24 cellular contexts compared by ENCODE assay signal in the genomic region with DNA sequence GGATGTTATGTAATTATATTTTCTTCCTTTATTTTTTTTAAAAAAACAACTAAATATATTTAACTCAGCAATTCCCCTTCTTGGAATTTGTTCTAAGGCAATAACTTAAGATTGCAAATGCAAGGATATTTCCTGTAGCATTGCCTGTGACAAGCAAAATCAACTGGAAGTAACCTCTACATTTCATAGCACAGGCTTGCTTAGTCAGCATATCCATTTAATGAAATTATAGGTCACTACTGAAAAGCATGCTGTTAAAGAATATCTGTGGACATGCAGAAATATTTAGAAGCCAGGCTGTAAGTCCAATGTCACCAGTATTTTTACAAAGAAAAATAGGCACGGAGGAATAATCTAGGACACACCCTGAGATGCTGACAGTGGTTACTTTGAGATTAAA. TPM values are rescaled to one million over a fixed set of nuclear protein-coding genes. Genes with fewer than 3 reads are reported as not detected.
A peak's percentile ranks its signal among the peaks of the same experiment; 100 is the strongest.
DNase-seq lines count a peak whose midpoint lies in the region; ATAC-seq, FAIRE-seq and TF ChIP-seq lines count a peak whose summit lies in the region.
"Had no signal": no experiment of that assay in that cellular context is flagged by ENCODE, and none has a peak within 500 bp of the region (broad histone marks: within the 10 kb centered on the region; RNA-seq: fewer than 3 reads in every experiment).

No MANE protein-coding gene starts in this region.

- H3K36me3 Mint-ChIP-seq in naive thymus-derived CD8-positive, alpha-beta T cell, result no peaks in the 10 kb centered on the region
- H3K36me3 Mint-ChIP-seq: CD14-positive monocyte; CD4-positive, CD25-positive, alpha-beta regulatory T cell; CD8-positive, alpha-beta T cell had no signal

- no peak for ATAC-seq in K562
- no peak for ATAC-seq in naive thymus-derived CD8-positive, alpha-beta T cell
- ATAC-seq: CD8-positive, alpha-beta T cell had no signal

- in situ Hi-C loops in K562 (cut with MboI), result no loop called here

- no peak overlapping the region for H3K4me3 ChIP-seq in K562
- H3K4me3 ChIP-seq: BLaER1 had no signal

- H3K27ac ChIP-seq in K562 (ENCODE audit: extremely low read depth, low read depth, low read length) (no peak overlapping the region), substantia nigra (ENCODE audit: low read depth, low read length, poor library complexity, severe bottlenecking) (no peak overlapping the region)
- H3K27ac ChIP-seq: 22Rv1, BLaER1 had no signal

- no peak for TF ChIP-seq POLR2A in K562 (conservative IDR thresholded peaks at IDR 0.05)

- no peaks in the 10 kb centered on the region for H3K79me2 ChIP-seq in K562 (ENCODE audit: control insufficient read depth, insufficient read depth, low read length)

- H3K4me1 ChIP-seq in K562 (replicated peaks in 1 of 2; ENCODE audit: control insufficient read depth in 2 of 2, insufficient read depth in 2 of 2, low read length in 2 of 2), result no peaks in the 10 kb centered on the region
- H3K4me1 ChIP-seq: BE2C, BLaER1 had no signal

- H3K9me3 ChIP-seq in K562 (replicated peaks; ENCODE audit: control insufficient read depth, insufficient read depth, low read depth, low read length), result no peaks in the 10 kb centered on the region
- H3K9me3 ChIP-seq: BE2C, BLaER1, Caco-2 had no signal

- intact Hi-C loops in K562 (cut with micrococcal nuclease), result loop anchor here (5.0 kb wide), 1 partner anchor 852 kb away; no protein-coding TSS in a partner anchor

- no peaks in the 10 kb centered on the region for H3K4me1 Mint-ChIP-seq in naive thymus-derived CD8-positive, alpha-beta T cell
- H3K4me1 Mint-ChIP-seq: CD4-positive, CD25-positive, alpha-beta regulatory T cell had no signal

- H3K27ac Mint-ChIP-seq in naive thymus-derived CD8-positive, alpha-beta T cell, result no peak overlapping the region
- H3K27ac Mint-ChIP-seq: CD14-positive monocyte; CD4-positive, CD25-positive, alpha-beta regulatory T cell; CD8-positive, alpha-beta T cell had no signal

- no peak overlapping the region for H3K9ac ChIP-seq in K562 (ENCODE audit: insufficient read depth in 1 of 2, low read depth in 2 of 2, low read length in 2 of 2)
- H3K9ac ChIP-seq: BLaER1 had no signal

- TF ChIP-seq EP300 in K562 (IDR thresholded peaks at IDR 0.05; ENCODE audit: low read length), result no peak

- no peaks in the 10 kb centered on the region for H4K20me1 ChIP-seq in K562 (replicated peaks; ENCODE audit: control insufficient read depth, insufficient read depth, low read length)
- H4K20me1 ChIP-seq: BLaER1 had no signal

- CTCF ChIA-PET in K562 (lab: Yijun Ruan, JAX; ENCODE audit: low intra/inter-chr PET ratio), result no interaction called here

- no peak overlapping the region for H3K4me2 ChIP-seq in K562 (ENCODE audit: insufficient read depth, low read length)
- H3K4me2 ChIP-seq: BLaER1 had no signal

- peaks cover 0 to 13% (median 6%) of the 10 kb centered on the region in 5 donors for H3K27me3 Mint-ChIP-seq in naive thymus-derived CD8-positive, alpha-beta T cell
- H3K27me3 Mint-ChIP-seq: CD4-positive, CD25-positive, alpha-beta regulatory T cell had no signal

- no peak overlapping the region for H3K4me3 Mint-ChIP-seq in naive thymus-derived CD8-positive, alpha-beta T cell
- H3K4me3 Mint-ChIP-seq: CD14-positive monocyte; CD4-positive, CD25-positive, alpha-beta regulatory T cell; CD8-positive, alpha-beta T cell had no signal

- H3K36me3 ChIP-seq in K562 (ENCODE audit: control insufficient read depth, insufficient read depth, low read length), result no peaks in the 10 kb centered on the region
- H3K36me3 ChIP-seq: BE2C, BLaER1 had no signal

- no TSS peak for BruUV-seq in K562 (replicated peaks; lab: Mats Ljungman, UMichigan)

- TF ChIP-seq CTCF in K562 (IDR thresholded peaks at IDR 0.05 in 2 of 3, conservative IDR thresholded peaks at IDR 0.05 in 1 of 3; ENCODE audit: insufficient read depth in 2 of 3, low read depth in 1 of 3, low read length in 3 of 3), result no peak

- POLR2A ChIA-PET in K562 (lab: Yijun Ruan, JAX), result no interaction called here
- POLR2A ChIA-PET in naive thymus-derived CD8-positive, alpha-beta T cell (lab: Charles Lee), result no interaction called here

- no peaks in the 10 kb centered on the region for H3K27me3 ChIP-seq in K562 (ENCODE audit: control insufficient read depth in 2 of 2, insufficient read depth in 2 of 2, low read length in 2 of 2)
- H3K27me3 ChIP-seq: BE2C, BLaER1 had no signal

- FAIRE-seq in K562 (lab: Jason Lieb, UNC), result no peak
- FAIRE-seq: D721Med, G401.6, GM12891, GM19239 had no signal

- peak; percentile 2 for DNase-seq in NCI-H2227 treated with DMSO at 0.1 percent for 48 hours (lab: John Stamatoyannopoulos, UW)
- no peak for DNase-seq in NCI-H2227 (lab: John Stamatoyannopoulos, UW; ENCODE audit: unreplicated experiment)
- no peak for DNase-seq in K562 (ENCODE audit: extremely low read depth in 1 of 4, low spot score in 3 of 4)
- DNase-seq in substantia nigra (lab: John Stamatoyannopoulos, UW), result no peak
- no peak for DNase-seq in naive thymus-derived CD8-positive, alpha-beta T cell
- DNase-seq: ACHN; BE2C; C1 segment of cervical spinal cord; Caco-2; Calu3; CD4-positive, CD25-positive, alpha-beta regulatory T cell; CD8-positive, alpha-beta T cell; DMS79 treated with DMSO at 0.1 percent for 48 hours; GF-D8 had no signal

- no peaks in the 10 kb centered on the region for H3K9me3 Mint-ChIP-seq in naive thymus-derived CD8-positive, alpha-beta T cell
- H3K9me3 Mint-ChIP-seq: CD14-positive monocyte; CD4-positive, CD25-positive, alpha-beta regulatory T cell; CD8-positive, alpha-beta T cell had no signal

- no peak for TF ChIP-seq RAD21 in K562 (CRISPR knock-in tag; conservative IDR thresholded peaks at IDR 0.05 in 1 of 2, IDR thresholded peaks at IDR 0.05 in 1 of 2)

- 0% methylated on average over 1 of the region's 1 CpG for WGBS in K562 (ENCODE audit: insufficient coverage, low coverage, missing lambda C conversion rate)

- no peaks in the 10 kb centered on the region for H3K9me1 ChIP-seq in K562 (ENCODE audit: control insufficient read depth, insufficient read depth, low read length)

- no peak overlapping the region for H2AFZ ChIP-seq in K562 (ENCODE audit: low read depth, low read length)

RNA-seq across cellular contexts. Expression of gene MEP1A, which starts 8.7 kb away (rescaled TPM):
- total RNA-seq in K562 (2011; cell fraction: chromatin; rRNA removed; ENCODE audit: low replicate concordance), result not detected in 2 replicates
- not detected in 2 replicates for total RNA-seq in K562 (2011; cell fraction: nucleolus; rRNA removed)
- total RNA-seq in K562 (2011; cell fraction: nucleoplasm; rRNA removed), result not detected in 2 replicates
- total RNA-seq in K562 (2014; rRNA removed), result not detected in 2 replicates
- total RNA-seq in K562 (2014; rRNA removed; fragmentation: Illumina TruSeq; extraction: Trizol), result not detected in 2 replicates
- total RNA-seq in K562 (2015; rRNA removed; fragmentation: Illumina TruSeq; extraction: Trizol), result not detected in 2 replicates
- total RNA-seq in K562 (2021), result not detected in 2 replicates
- polyA plus RNA-seq in K562 (2011; rRNA removed), result not detected in 2 replicates
- not detected in 2 replicates for polyA plus RNA-seq in K562 (2011; cell fraction: cytosol; rRNA removed)
- not detected in 2 replicates for polyA plus RNA-seq in K562 (2011; cell fraction: nucleus; rRNA removed)
- not detected in 2 replicates for polyA plus RNA-seq in K562 (2012)
- not detected in 2 replicates for polyA plus RNA-seq in K562 (2014; fragmentation: Illumina TruSeq; extraction: Trizol)
- not detected for polyA plus RNA-seq in K562 (2014; fragmentation: Nextera tagmentation; extraction: Ambion mirVana)
- not detected in 2 replicates for polyA plus RNA-seq in K562 (2014; rRNA removed)
- not detected in 2 replicates for polyA minus RNA-seq in K562 (2011; rRNA and poly(A)+ RNA removed)
- polyA minus RNA-seq in K562 (2011; cell fraction: cytosol; rRNA and poly(A)+ RNA removed), result not detected in 2 replicates
- polyA minus RNA-seq in K562 (2011; cell fraction: nucleus; rRNA and poly(A)+ RNA removed), result not detected in 2 replicates
- total RNA-seq in naive thymus-derived CD8-positive, alpha-beta T cell, result not detected
- not detected for polyA plus RNA-seq in naive thymus-derived CD8-positive, alpha-beta T cell
- total RNA-seq: A172; A673; Calu3; CD4-positive, CD25-positive, alpha-beta regulatory T cell; CD8-positive, alpha-beta T cell had no signal
- polyA plus RNA-seq: AG04450; CD4-positive, CD25-positive, alpha-beta regulatory T cell had no signal

RNA-seq across cellular contexts. Expression of gene ANKRD66, which starts 37.8 kb away (rescaled TPM):
- not detected in 2 replicates for total RNA-seq in K562 (2011; cell fraction: chromatin; rRNA removed; ENCODE audit: low replicate concordance)
- total RNA-seq in K562 (2011; cell fraction: nucleolus; rRNA removed), result not detected in 2 replicates
- not detected in 2 replicates for total RNA-seq in K562 (2011; cell fraction: nucleoplasm; rRNA removed)
- total RNA-seq in K562 (2014; rRNA removed) (not detected in 2 replicates), K562 (2014; rRNA removed; fragmentation: Illumina TruSeq; extraction: Trizol) (not detected in 2 replicates), K562 (2015; rRNA removed; fragmentation: Illumina TruSeq; extraction: Trizol) (not detected in 2 replicates), K562 (2021) (not detected in 2 replicates)
- polyA plus RNA-seq in K562 (2011; rRNA removed) (not detected in 2 replicates), K562 (2014; fragmentation: Illumina TruSeq; extraction: Trizol) (not detected in 2 replicates), K562 (2014; fragmentation: Nextera tagmentation; extraction: Ambion mirVana) (not detected), K562 (2014; rRNA removed) (not detected in 2 replicates)
- polyA plus RNA-seq in K562 (2011; cell fraction: cytosol; rRNA removed), result not detected in 2 replicates
- not detected in 2 replicates for polyA plus RNA-seq in K562 (2011; cell fraction: nucleus; rRNA removed)
- not detected in 2 replicates for polyA plus RNA-seq in K562 (2012)
- not detected in 2 replicates for polyA minus RNA-seq in K562 (2011; rRNA and poly(A)+ RNA removed)
- not detected in 2 replicates for polyA minus RNA-seq in K562 (2011; cell fraction: cytosol; rRNA and poly(A)+ RNA removed)
- not detected in 2 replicates for polyA minus RNA-seq in K562 (2011; cell fraction: nucleus; rRNA and poly(A)+ RNA removed)
- not detected for total RNA-seq in naive thymus-derived CD8-positive, alpha-beta T cell
- polyA plus RNA-seq in naive thymus-derived CD8-positive, alpha-beta T cell, result not detected
- total RNA-seq: A172; A673; Caco-2; Calu3; CD4-positive, CD25-positive, alpha-beta regulatory T cell; CD8-positive, alpha-beta T cell had no signal
- polyA plus RNA-seq: AG04450; CD14-positive monocyte; CD4-positive, CD25-positive, alpha-beta regulatory T cell had no signal

RNA-seq across cellular contexts. Expression of gene PLA2G7, which starts 49.4 kb away (rescaled TPM):
- not detected in 2 replicates for total RNA-seq in K562 (2011; cell fraction: chromatin; rRNA removed; ENCODE audit: low replicate concordance)
- not detected in 2 replicates for total RNA-seq in K562 (2011; cell fraction: nucleolus; rRNA removed)
- total RNA-seq in K562 (2011; cell fraction: nucleoplasm; rRNA removed), result not detected in 2 replicates
- total RNA-seq in K562 (2014; rRNA removed), result not detected in 2 replicates
- not detected in 2 replicates for total RNA-seq in K562 (2014; rRNA removed; fragmentation: Illumina TruSeq; extraction: Trizol)
- total RNA-seq in K562 (2015; rRNA removed; fragmentation: Illumina TruSeq; extraction: Trizol), result not detected in 2 replicates
- not detected in 2 replicates for total RNA-seq in K562 (2021)
- polyA plus RNA-seq in K562 (2011; rRNA removed), result not detected in 2 replicates
- polyA plus RNA-seq in K562 (2011; cell fraction: cytosol; rRNA removed), result not detected in 2 replicates
- not detected in 2 replicates for polyA plus RNA-seq in K562 (2011; cell fraction: nucleus; rRNA removed)
- polyA plus RNA-seq in K562 (2012), result not detected in 2 replicates
- not detected in 2 replicates for polyA plus RNA-seq in K562 (2014; fragmentation: Illumina TruSeq; extraction: Trizol)
- polyA plus RNA-seq in K562 (2014; fragmentation: Nextera tagmentation; extraction: Ambion mirVana), result not detected
- polyA plus RNA-seq in K562 (2014; rRNA removed), result not detected in 2 replicates
- polyA minus RNA-seq in K562 (2011; rRNA and poly(A)+ RNA removed), result not detected in 2 replicates
- not detected in 2 replicates for polyA minus RNA-seq in K562 (2011; cell fraction: cytosol; rRNA and poly(A)+ RNA removed)
- polyA minus RNA-seq in K562 (2011; cell fraction: nucleus; rRNA and poly(A)+ RNA removed), result not detected in 2 replicates
- total RNA-seq in naive thymus-derived CD8-positive, alpha-beta T cell, result 1 to 10 TPM; 1.9 to 2.1 TPM
- polyA plus RNA-seq in naive thymus-derived CD8-positive, alpha-beta T cell, result not detected
- total RNA-seq: A172; A673; CD4-positive, CD25-positive, alpha-beta regulatory T cell; CD8-positive, alpha-beta T cell had no signal
- polyA plus RNA-seq: AG04450; CD4-positive, CD25-positive, alpha-beta regulatory T cell had no signal
